ENCODE assay signal across 8 cellular contexts in the genomic region with DNA sequence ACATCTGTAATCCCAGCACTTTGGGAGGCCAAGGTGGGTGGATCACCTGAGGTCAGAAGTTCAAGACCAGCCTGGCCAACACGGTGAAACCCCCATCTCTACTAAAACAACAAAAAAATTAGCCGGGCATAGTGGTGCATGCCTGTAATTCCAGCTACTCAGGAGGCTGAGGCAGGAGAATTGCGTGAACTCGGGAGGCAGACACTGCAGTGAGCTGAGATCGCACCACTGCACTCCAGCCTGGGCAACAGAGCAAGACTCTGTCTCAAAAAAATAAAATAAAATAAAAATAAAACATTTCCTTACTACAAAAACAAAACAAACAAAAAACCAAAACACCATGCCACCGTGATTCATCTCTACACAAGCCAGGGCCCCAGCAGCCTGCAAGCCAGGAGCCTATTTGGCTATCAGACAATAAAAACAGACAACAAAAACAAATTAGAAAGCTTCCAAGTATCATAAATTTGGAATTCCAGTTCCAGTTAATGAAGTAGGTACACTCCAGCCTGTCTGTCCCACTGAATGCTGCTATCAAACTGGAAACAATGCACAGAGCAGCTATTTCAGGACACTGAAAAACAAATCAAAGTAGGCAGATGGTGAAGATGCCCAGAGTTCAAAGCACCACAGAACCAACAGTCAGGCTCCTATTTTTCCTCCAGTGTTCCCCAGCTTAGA. TPM values are rescaled to one million over a fixed set of nuclear protein-coding genes. Genes with fewer than 3 reads are reported as not detected.
A peak's percentile ranks its signal among the peaks of the same experiment; 100 is the strongest.
DNase-seq lines count a peak whose midpoint lies in the region; ATAC-seq and TF ChIP-seq lines count a peak whose summit lies in the region.
"Not testable (repeated sequence)": the region's sequence is repeated elsewhere in the genome, so short reads cannot be mapped to it uniquely, and the experiment has no call there.

No MANE protein-coding gene starts in this region.

- peak overlapping the region; percentile 12; the same call in 1 of the 2 replicates for H3K18ac ChIP-seq in IMR-90 (ENCODE audit: low read depth, low read length)

- not testable (repeated sequence) for ATAC-seq in IMR-90 (ENCODE audit: low read depth)

- not testable (repeated sequence) for H4K20me1 ChIP-seq in IMR-90 (ENCODE audit: insufficient read depth, low read length)

- not testable (repeated sequence) for H3K4me1 ChIP-seq in IMR-90 (ENCODE audit: control insufficient read depth, insufficient read depth, low read length)

- in situ Hi-C loops in IMR-90 (cut with MboI; ENCODE audit: low sequenced_read_pairs), result not testable (repeated sequence)

- H3K9me1 ChIP-seq in IMR-90 (ENCODE audit: insufficient read depth, low read length), result not testable (repeated sequence)

- H3K27ac ChIP-seq in IMR-90 (ENCODE audit: insufficient read depth, low read length), result not testable (repeated sequence)
- H3K27ac ChIP-seq in cingulate gyrus (ENCODE audit: low read depth, low read length) (peak overlapping the region; percentile 63), temporal lobe (ENCODE audit: low read depth, low read length) (peak overlapping the region; percentile 78)

- 0 out of 2 replicates have a peak overlapping the region, but pooled peaks have one; percentile 19 for H3K14ac ChIP-seq in IMR-90 (replicated peaks; ENCODE audit: low read depth, low read length)

- not testable (repeated sequence) for H2AFZ ChIP-seq in IMR-90 (replicated peaks; ENCODE audit: low read length, poor library complexity)

- not testable (repeated sequence) for H3K56ac ChIP-seq in IMR-90 (ENCODE audit: extremely low read depth, insufficient read depth, low read length)

- H3K36me3 ChIP-seq in IMR-90 (ENCODE audit: control insufficient read depth, insufficient read depth, low read length), result not testable (repeated sequence)

- H4K8ac ChIP-seq in IMR-90 (ENCODE audit: low read depth in 2 of 2, low read length in 2 of 2), result not testable (repeated sequence)

- H2BK20ac ChIP-seq in IMR-90 (ENCODE audit: low read depth, low read length), result not testable (repeated sequence)

- H3K79me1 ChIP-seq in IMR-90 (ENCODE audit: low read depth in 1 of 2, low read length in 2 of 2), result peaks cover 7 to 17% of the 10 kb centered on the region in 2 experiments

- H3K9me3 ChIP-seq in IMR-90 (ENCODE audit: control insufficient read depth, insufficient read depth, low read length), result not testable (repeated sequence)

- H3K4me3 ChIP-seq in AG10803 (ENCODE audit: low read length); IMR-90 (ENCODE audit: insufficient read depth, low read depth, low read length): not testable (repeated sequence)

- H3K4ac ChIP-seq in IMR-90 (ENCODE audit: low read depth, low read length), result peak overlapping the region; percentile 19; the same call in 1 of the 2 replicates

- H4K5ac ChIP-seq in IMR-90 (ENCODE audit: low read depth, low read length), result peak overlapping the region; percentile 16; the same call in 1 of the 2 replicates

- not testable (repeated sequence) for H4K91ac ChIP-seq in IMR-90 (ENCODE audit: insufficient read depth, low read depth, low read length)

- H2AK5ac ChIP-seq in IMR-90 (ENCODE audit: low read depth, low read length), result not testable (repeated sequence)

- dilution Hi-C loops in IMR-90 (cut with HindIII; ENCODE audit: low sequenced_read_pairs, unreplicated experiment), result not testable (repeated sequence)

- BruUV-seq in IMR-90 (replicated peaks; lab: Mats Ljungman, UMichigan), result not testable (repeated sequence)

- TF ChIP-seq POLR2A in IMR-90 (IDR thresholded peaks at IDR 0.05; ENCODE audit: low read depth, low read length), result not testable (repeated sequence)

- TF ChIP-seq RAD21 in IMR-90 (IDR thresholded peaks at IDR 0.05; ENCODE audit: low read length), result not testable (repeated sequence)

- not testable (repeated sequence) for H3K4me2 ChIP-seq in IMR-90 (ENCODE audit: low read depth, low read length)

- H2BK15ac ChIP-seq in IMR-90 (ENCODE audit: low read depth, low read length), result not testable (repeated sequence)

- WGBS in IMR-90 (ENCODE audit: extremely low coverage in 2 of 2, insufficient read length in 1 of 2), 2 experiments, result no CpG with 5 or more reads among the region's 6 CpGs

- not testable (repeated sequence) for H3K27me3 ChIP-seq in IMR-90 (ENCODE audit: control insufficient read depth, insufficient read depth, low read length)

- not testable (repeated sequence) for TF ChIP-seq CTCF in AG10803 (conservative IDR thresholded peaks at IDR 0.05; ENCODE audit: low read length); IMR-90 (conservative IDR thresholded peaks at IDR 0.05; ENCODE audit: low read depth, low read length)

- not testable (repeated sequence) for H3K9ac ChIP-seq in IMR-90 (ENCODE audit: low read depth, low read length)

- peak overlapping the region; percentile 9; the same call in 1 of the 2 replicates for H3K23ac ChIP-seq in IMR-90 (ENCODE audit: low read depth, low read length)

- CTCF ChIA-PET in IMR-90 (lab: Yijun Ruan, JAX), result interaction anchor here (0.7 to 2.7 kb wide), 9 partner anchors 9 to 92 kb away, joined by 3 to 17 read pairs (median 6); no protein-coding TSS in a partner anchor

- DNase-seq in AG10803 (ENCODE audit: low read depth) (peak; percentile 36), glomerular visceral epithelial cell (ENCODE audit: extremely low spot score) (peak; percentile 28), medulla oblongata (ENCODE audit: extremely low spot score) (peak; percentile 52), retina (peak; percentile 7)
- not testable (repeated sequence) for DNase-seq in IMR-90
- peak; percentile 10 for DNase-seq in activated CD8-positive, alpha-beta memory T cell treated with anti-CD3 and anti-CD28 coated beads, Interleukin-2, amount 50 U/mL, for 48 hours

- H2AK9ac ChIP-seq in IMR-90 (replicated peaks; ENCODE audit: low read depth, low read length, poor library complexity), result not testable (repeated sequence)

- not testable (repeated sequence) for H2BK120ac ChIP-seq in IMR-90 (ENCODE audit: low read depth, low read length)

- intact Hi-C loops in IMR-90 (cut with micrococcal nuclease), result loop anchor here (1.0 to 5.0 kb wide), 3 partner anchors 54 to 210 kb away; no protein-coding TSS in a partner anchor

- POLR2A ChIA-PET in IMR-90 (lab: Charles Lee; ENCODE audit: unreplicated experiment), result not testable (repeated sequence)

- not testable (repeated sequence) for H2BK5ac ChIP-seq in IMR-90 (ENCODE audit: low read depth, low read length, poor library complexity, severe bottlenecking)

RNA-seq across cellular contexts. Expression of gene CMTM4, which starts 34.7 kb away (rescaled TPM):
- total RNA-seq in IMR-90 (2012; rRNA removed), result 14.5 and 15.8 TPM in 2 replicates
- polyA plus RNA-seq in IMR-90 (2012; rRNA removed), result 8.3 and 9.0 TPM in 2 replicates
- 6.4 and 6.6 TPM in 2 replicates for polyA plus RNA-seq in IMR-90 (2012; cell fraction: cytosol; rRNA removed)
- 9.1 and 16.7 TPM in 2 replicates for polyA plus RNA-seq in IMR-90 (2012; cell fraction: nucleus; rRNA removed; ENCODE audit: low replicate concordance)
- 42.5 TPM for total RNA-seq in temporal lobe

RNA-seq across cellular contexts. Expression of gene CMTM3, which starts 57.3 kb away (rescaled TPM):
- total RNA-seq in IMR-90 (2012; rRNA removed), result 4.5 and 4.7 TPM in 2 replicates
- 34.6 and 35.5 TPM in 2 replicates for polyA plus RNA-seq in IMR-90 (2012; rRNA removed)
- polyA plus RNA-seq in IMR-90 (2012; cell fraction: cytosol; rRNA removed), result 14.5 and 50.4 TPM in 2 replicates
- polyA plus RNA-seq in IMR-90 (2012; cell fraction: nucleus; rRNA removed; ENCODE audit: low replicate concordance), result 32.0 and 33.9 TPM in 2 replicates
- 6.1 TPM for total RNA-seq in temporal lobe
